ENCODE assay signal across 8 cellular contexts in genomic region chr2:177165731-177166711, GRCh38. TPM values are rescaled to one million over a fixed set of nuclear protein-coding genes. Genes with fewer than 3 reads are reported as not detected.
DNase-seq lines count a peak whose midpoint lies in the region; ATAC-seq lines count a peak whose summit lies in the region.

No MANE protein-coding gene starts in this region.

- H3K9me3 Mint-ChIP-seq in activated naive CD8-positive, alpha-beta T cell treated with anti-CD3 and anti-CD28 coated beads for 36 hours = no peaks in the 10 kb centered on the region

- intact Hi-C loops in left ventricle myocardium superior (cut with micrococcal nuclease) = loop anchor here (2.0 to 10.0 kb wide), 3 partner anchors 97 to 559 kb away; no protein-coding TSS in a partner anchor

- peaks cover 10 to 23% (median 21%) of the 10 kb centered on the region in 3 donors for H3K4me1 ChIP-seq in skeletal muscle tissue (ENCODE audit: control insufficient read depth in 3 of 3, insufficient read depth in 3 of 3, low read length in 3 of 3)

- H3K4me1 Mint-ChIP-seq in activated naive CD8-positive, alpha-beta T cell treated with anti-CD3 and anti-CD28 coated beads for 36 hours = peaks cover 40% of the 10 kb centered on the region

- H3K36me3 ChIP-seq in MG63 (no peaks in the 10 kb centered on the region), skeletal muscle tissue (ENCODE audit: control insufficient read depth in 3 of 3, insufficient read depth in 3 of 3, low read length in 3 of 3) (no peaks in the 10 kb centered on the region)

- no peaks in the 10 kb centered on the region for H3K27me3 ChIP-seq in MG63
- H3K27me3 ChIP-seq in skeletal muscle tissue (ENCODE audit: control insufficient read depth in 3 of 3, insufficient read depth in 3 of 3, low read length in 3 of 3) = no peaks in the 10 kb centered on the region

- ATAC-seq in GM21786 (IDR thresholded peaks at IDR 0.05; ENCODE audit: unreplicated experiment) (peak; percentile 54), left ventricle myocardium superior (peak; percentile 46)

- peak overlapping the region; percentile 84 for H3K27ac ChIP-seq in skeletal muscle tissue (ENCODE audit: low read depth, low read length)

- H3K36me3 Mint-ChIP-seq in activated naive CD8-positive, alpha-beta T cell treated with anti-CD3 and anti-CD28 coated beads for 36 hours = no peaks in the 10 kb centered on the region

- H3K9me3 ChIP-seq in MG63 (no peaks in the 10 kb centered on the region), skeletal muscle tissue (ENCODE audit: control insufficient read depth in 3 of 3, low read length in 3 of 3) (no peaks in the 10 kb centered on the region)

- peak overlapping the region; percentile 9 to 72 (median 57) for H3K9ac ChIP-seq in skeletal muscle tissue (ENCODE audit: low read depth in 1 of 3, low read length in 3 of 3)

- H3K4me3 ChIP-seq in MG63 (peak overlapping the region; percentile 38), skeletal muscle tissue (ENCODE audit: low read length in 3 of 3) (peak overlapping the region in 2 of 3 donors; percentile 6 to 90)

- DNase-seq in DMS79 treated with DMSO at 0.1 percent for 48 hours (lab: John Stamatoyannopoulos, UW) (peak; percentile 50), DMS79 (lab: John Stamatoyannopoulos, UW) (no peak), MG63 (peak; percentile 48), left ventricle myocardium superior (no peak), NCI-H1694 (lab: John Stamatoyannopoulos, UW) (no peak)
- peak; percentile 26 for DNase-seq in activated naive CD8-positive, alpha-beta T cell treated with anti-CD3 and anti-CD28 coated beads for 36 hours

- H3K27me3 Mint-ChIP-seq in activated naive CD8-positive, alpha-beta T cell treated with anti-CD3 and anti-CD28 coated beads for 36 hours = no peaks in the 10 kb centered on the region

- H3K27ac Mint-ChIP-seq in activated naive CD8-positive, alpha-beta T cell treated with anti-CD3 and anti-CD28 coated beads for 36 hours = no peak overlapping the region

- H3K4me3 Mint-ChIP-seq in activated naive CD8-positive, alpha-beta T cell treated with anti-CD3 and anti-CD28 coated beads for 36 hours = peak overlapping the region; percentile 66

RNA-seq across cellular contexts. Expression of gene HNRNPA3, which starts 46.6 kb away (rescaled TPM):
- 21.1 and 36.5 TPM in 2 replicates for total RNA-seq in MG63 (2014; rRNA removed; shearing (Covaris generic); ENCODE audit: low replicate concordance)
- 100 to 1,000 TPM; 253 to 254 TPM for total RNA-seq in activated naive CD8-positive, alpha-beta T cell treated with anti-CD3 and anti-CD28 coated beads for 36 hours
- total RNA-seq in left ventricle myocardium superior = 70.4 TPM
- total RNA-seq in skeletal muscle tissue = 49.1 TPM

Comparison
In these comparisons a context has a peak if more than half of its experiments do, and no peak if none do; other contexts are left out.
1. DNase-seq: peak in DMS79 treated with DMSO at 0.1 percent for 48 hours (single experiment), MG63 (single experiment) and activated naive CD8-positive, alpha-beta T cell treated with anti-CD3 and anti-CD28 coated beads for 36 hours (single experiment); none in DMS79 (single experiment), left ventricle myocardium superior (single experiment) and NCI-H1694 (single experiment).